In genomic region chr5:35926389-35927051, GRCh38 we compare ENCODE assay signal across 8 cellular contexts. TPM values are rescaled to one million over a fixed set of nuclear protein-coding genes. Genes with fewer than 3 reads are reported as not detected.
DNase-seq lines count a peak whose midpoint lies in the region; ATAC-seq and TF ChIP-seq lines count a peak whose summit lies in the region.

No MANE protein-coding gene starts in this region.

- H3K9ac ChIP-seq in IMR-90 (ENCODE audit: low read depth, low read length): no peak overlapping the region

- TF ChIP-seq POLR2A in IMR-90 (IDR thresholded peaks at IDR 0.05; ENCODE audit: low read depth, low read length) (no peak), Peyer's patch (IDR thresholded peaks at IDR 0.05) (no peak)

- no peak overlapping the region for H2AK9ac ChIP-seq in IMR-90 (replicated peaks; ENCODE audit: low read depth, low read length, poor library complexity)

- TF ChIP-seq RAD21 in IMR-90 (IDR thresholded peaks at IDR 0.05; ENCODE audit: low read length): peak; percentile 94

- peak; percentile 60 for ATAC-seq in GM19463 (IDR thresholded peaks at IDR 0.05; ENCODE audit: unreplicated experiment)
- ATAC-seq in IMR-90 (ENCODE audit: low read depth): peak; percentile 61
- ATAC-seq in omental fat pad (ENCODE audit: low FRiP score): no peak

- H4K5ac ChIP-seq in IMR-90 (ENCODE audit: low read depth, low read length): no peak overlapping the region

- no peak overlapping the region for H4K8ac ChIP-seq in IMR-90 (ENCODE audit: low read depth in 2 of 2, low read length in 2 of 2)

- peaks cover 2% of the 10 kb centered on the region for H3K27me3 Mint-ChIP-seq in activated T-helper 2 cell treated with anti-CD3 and anti-CD28 coated beads, Interferon-gamma antibody, Interleukin-2, Interleukin-4, amounts not matched to agents 10 μg/mL and 5 μg/mL and 100 μg/mL, durations not matched to agents 14 hours and 24 hours and 36 hours (ENCODE audit: low read depth)

- dilution Hi-C loops in IMR-90 (cut with HindIII; ENCODE audit: low sequenced_read_pairs, unreplicated experiment): no loop called here

- peak overlapping the region; percentile 28 for H2BK120ac ChIP-seq in IMR-90 (ENCODE audit: low read depth, low read length)

- H3K56ac ChIP-seq in IMR-90 (ENCODE audit: extremely low read depth, insufficient read depth, low read length): no peak overlapping the region

- H4K91ac ChIP-seq in IMR-90 (ENCODE audit: insufficient read depth, low read depth, low read length): 0 out of 2 replicates have a peak overlapping the region, but pooled peaks have one; percentile 1

- peaks cover 37% of the 10 kb centered on the region for H3K4me1 Mint-ChIP-seq in activated T-helper 2 cell treated with anti-CD3 and anti-CD28 coated beads, Interferon-gamma antibody, Interleukin-2, Interleukin-4, amounts not matched to agents 10 μg/mL and 5 μg/mL and 100 μg/mL, durations not matched to agents 14 hours and 24 hours and 36 hours (ENCODE audit: low read depth)

- peak overlapping the region; percentile 62; the same call in 1 of the 2 replicates for H3K4me2 ChIP-seq in IMR-90 (ENCODE audit: low read depth, low read length)

- in situ Hi-C loops in IMR-90 (cut with MboI; ENCODE audit: low sequenced_read_pairs): loop anchor here (10.0 kb wide), 1 partner anchor 312 kb away; the partner anchor contains the start of gene SPEF2

- no peak overlapping the region for H2BK15ac ChIP-seq in IMR-90 (ENCODE audit: low read depth, low read length)

- H3K14ac ChIP-seq in IMR-90 (replicated peaks; ENCODE audit: low read depth, low read length): no peak overlapping the region

- no peaks in the 10 kb centered on the region for H3K79me1 ChIP-seq in IMR-90 (ENCODE audit: low read depth in 1 of 2, low read length in 2 of 2)

- H3K9me1 ChIP-seq in IMR-90 (ENCODE audit: insufficient read depth, low read length): no peaks in the 10 kb centered on the region

- no peak overlapping the region for H3K4ac ChIP-seq in IMR-90 (ENCODE audit: low read depth, low read length)

- H3K9me3 Mint-ChIP-seq in activated T-helper 2 cell treated with anti-CD3 and anti-CD28 coated beads, Interferon-gamma antibody, Interleukin-2, Interleukin-4, amounts not matched to agents 10 μg/mL and 5 μg/mL and 100 μg/mL, durations not matched to agents 14 hours and 24 hours and 36 hours: no peaks in the 10 kb centered on the region

- peak; percentile 82 for TF ChIP-seq CTCF in IMR-90 (conservative IDR thresholded peaks at IDR 0.05; ENCODE audit: low read depth, low read length)
- TF ChIP-seq CTCF in Peyer's patch (IDR thresholded peaks at IDR 0.05): peak; percentile 37 to 92 (median 84)
- TF ChIP-seq CTCF in fibroblast of villous mesenchyme (IDR thresholded peaks at IDR 0.05; ENCODE audit: insufficient read depth, low read depth, low read length): peak; percentile 85
- TF ChIP-seq CTCF in omental fat pad (IDR thresholded peaks at IDR 0.05): peak in 2 of 3 donors; percentile 52 to 90

- no peak overlapping the region for H2AK5ac ChIP-seq in IMR-90 (ENCODE audit: low read depth, low read length)

- 0% methylated on average over 1 of the region's 13 CpGs; no CpG with 5 or more reads in 1 of the 2 experiments for WGBS in IMR-90 (ENCODE audit: extremely low coverage in 2 of 2, insufficient read length in 1 of 2), 2 experiments

- POLR2A ChIA-PET in IMR-90 (lab: Charles Lee; ENCODE audit: unreplicated experiment): no interaction called here

- CTCF ChIA-PET in IMR-90 (lab: Yijun Ruan, JAX): interaction anchor here (1.0 to 2.9 kb wide), 7 partner anchors 68 to 839 kb away, joined by 3 to 24 read pairs (median 6); partner anchors contain the start of gene IL7R

- H3K27ac ChIP-seq in IMR-90 (ENCODE audit: insufficient read depth, low read length) (no peak overlapping the region), Peyer's patch (no peak overlapping the region)

- H3K4me1 ChIP-seq in IMR-90 (ENCODE audit: control insufficient read depth, insufficient read depth, low read length): peaks cover 3% of the 10 kb centered on the region; the same call in 1 of the 2 replicates
- H3K4me1 ChIP-seq in Peyer's patch: no peaks in the 10 kb centered on the region

- peak overlapping the region; percentile 18 for H3K4me3 Mint-ChIP-seq in activated T-helper 2 cell treated with anti-CD3 and anti-CD28 coated beads, Interferon-gamma antibody, Interleukin-2, Interleukin-4, amounts not matched to agents 10 μg/mL and 5 μg/mL and 100 μg/mL, durations not matched to agents 14 hours and 24 hours and 36 hours (ENCODE audit: low read depth)

- intact Hi-C loops in IMR-90 (cut with micrococcal nuclease): loop anchor here (1.0 to 10.0 kb wide), 8 partner anchors 149 to 1452 kb away; no protein-coding TSS in a partner anchor
- intact Hi-C loops in activated T-helper 2 cell treated with anti-CD3 and anti-CD28 coated beads, Interferon-gamma antibody, Interleukin-2, Interleukin-4, amounts not matched to agents 10 μg/mL and 5 μg/mL and 100 μg/mL, durations not matched to agents 14 hours and 24 hours and 36 hours (cut with micrococcal nuclease): loop anchor here (1.0 kb wide), 3 partner anchors 275 to 837 kb away; partner anchors contain the start of gene SPEF2

- no peak overlapping the region; the same call in 1 of the 2 replicates for H3K23ac ChIP-seq in IMR-90 (ENCODE audit: low read depth, low read length)

- H3K18ac ChIP-seq in IMR-90 (ENCODE audit: low read depth, low read length): no peak overlapping the region

- peak overlapping the region; percentile 68 for H2AFZ ChIP-seq in IMR-90 (replicated peaks; ENCODE audit: low read length, poor library complexity)

- H4K20me1 ChIP-seq in IMR-90 (ENCODE audit: insufficient read depth, low read length): no peaks in the 10 kb centered on the region

- no TSS peak for BruUV-seq in IMR-90 (replicated peaks; lab: Mats Ljungman, UMichigan)

- H3K27ac Mint-ChIP-seq in activated T-helper 2 cell treated with anti-CD3 and anti-CD28 coated beads, Interferon-gamma antibody, Interleukin-2, Interleukin-4, amounts not matched to agents 10 μg/mL and 5 μg/mL and 100 μg/mL, durations not matched to agents 14 hours and 24 hours and 36 hours: no peak overlapping the region

- DNase-seq in COLO668 (lab: John Stamatoyannopoulos, UW; ENCODE audit: unreplicated experiment): peak; percentile 48
- DNase-seq in IMR-90: peak; percentile 50
- DNase-seq in Peyer's patch: peak in 2 of 3 donors; percentile 33 to 63
- DNase-seq in activated T-helper 2 cell treated with anti-CD3 and anti-CD28 coated beads, Interferon-gamma antibody, Interleukin-2, Interleukin-4, amounts not matched to agents 10 μg/mL and 5 μg/mL and 100 μg/mL, durations not matched to agents 14 hours and 24 hours and 36 hours (ENCODE audit: low spot score): peak; percentile 45
- peak; percentile 58 for DNase-seq in fibroblast of villous mesenchyme (ENCODE audit: low read depth)
- DNase-seq in omental fat pad (ENCODE audit: low spot score): peak; percentile 32
- no peak for DNase-seq in GOT3 (lab: John Stamatoyannopoulos, UW)

- H3K27me3 ChIP-seq in IMR-90 (ENCODE audit: control insufficient read depth, insufficient read depth, low read length) (no peaks in the 10 kb centered on the region), Peyer's patch (no peaks in the 10 kb centered on the region)

- H3K36me3 Mint-ChIP-seq in activated T-helper 2 cell treated with anti-CD3 and anti-CD28 coated beads, Interferon-gamma antibody, Interleukin-2, Interleukin-4, amounts not matched to agents 10 μg/mL and 5 μg/mL and 100 μg/mL, durations not matched to agents 14 hours and 24 hours and 36 hours (ENCODE audit: low read depth): no peaks in the 10 kb centered on the region

- H3K9me3 ChIP-seq in IMR-90 (ENCODE audit: control insufficient read depth, insufficient read depth, low read length) (no peaks in the 10 kb centered on the region), Peyer's patch (no peaks in the 10 kb centered on the region)

- H3K4me3 ChIP-seq in IMR-90 (ENCODE audit: insufficient read depth, low read depth, low read length) (no peak overlapping the region), Peyer's patch (no peak overlapping the region), fibroblast of villous mesenchyme (ENCODE audit: low read depth, low read length) (peak overlapping the region; percentile 42)

- no peak overlapping the region for H2BK20ac ChIP-seq in IMR-90 (ENCODE audit: low read depth, low read length)

- H3K36me3 ChIP-seq in IMR-90 (ENCODE audit: control insufficient read depth, insufficient read depth, low read length) (no peaks in the 10 kb centered on the region), Peyer's patch (no peaks in the 10 kb centered on the region)

- no peak overlapping the region for H2BK5ac ChIP-seq in IMR-90 (ENCODE audit: low read depth, low read length, poor library complexity, severe bottlenecking)

TF ChIP-seq in IMR-90, 13 proteins besides CTCF, POLR2A, EP300 and RAD21:
- TF ChIP-seq SMC3 (IDR thresholded peaks at IDR 0.05; ENCODE audit: low read depth, low read length) (peak; percentile 81), FOS (IDR thresholded peaks at IDR 0.05; ENCODE audit: low read depth, low read length) (no peak), BHLHE40 (IDR thresholded peaks at IDR 0.05; ENCODE audit: low read depth, low read length) (no peak), NFE2L2 (IDR thresholded peaks at IDR 0.05; ENCODE audit: low read depth, low read length) (no peak), MAZ (IDR thresholded peaks at IDR 0.05; ENCODE audit: borderline replicate concordance, low read depth, low read length) (no peak), RCOR1 (IDR thresholded peaks at IDR 0.05; ENCODE audit: insufficient replicate concordance, low read length) (no peak)
TF ChIP-seq in IMR-90: peak in this region for 1.

RNA-seq across cellular contexts. Expression of gene CAPSL, which starts 11.9 kb away (rescaled TPM):
- total RNA-seq in IMR-90 (2012; rRNA removed) (not detected in 2 replicates), Peyer's patch (not detected), fibroblast of villous mesenchyme (0.43 TPM in 1 of 2 replicates, not detected in the other), omental fat pad (not detected)
- polyA plus RNA-seq in IMR-90 (2012; rRNA removed): 0.09 TPM in 1 of 2 replicates, not detected in the other
- polyA plus RNA-seq in IMR-90 (2012; cell fraction: cytosol; rRNA removed): not detected in 2 replicates
- not detected in 2 replicates for polyA plus RNA-seq in IMR-90 (2012; cell fraction: nucleus; rRNA removed; ENCODE audit: low replicate concordance)
- total RNA-seq in activated T-helper 2 cell treated with anti-CD3 and anti-CD28 coated beads, Interferon-gamma antibody, Interleukin-2, Interleukin-4, amounts not matched to agents 10 μg/mL and 5 μg/mL and 100 μg/mL, durations not matched to agents 14 hours and 24 hours and 36 hours: 0.50 and 1.2 TPM in 2 replicates
